ENCODE assay signal across 8 cellular contexts in genomic region chr1:53572061-53572801, GRCh38.
A peak's percentile ranks its signal among the peaks of the same experiment; 100 is the strongest.
DNase-seq lines count a peak whose midpoint lies in the region; ATAC-seq and TF ChIP-seq lines count a peak whose summit lies in the region.

No MANE protein-coding gene starts in this region.

- no peak for ATAC-seq in activated CD4-positive, alpha-beta T cell treated with anti-CD3 and anti-CD28 coated beads for 36 hours
- ATAC-seq in sciatic nerve, result no peak
- no peak for ATAC-seq in naive thymus-derived CD8-positive, alpha-beta T cell

- no peak overlapping the region for H3K4me3 Mint-ChIP-seq in activated CD4-positive, alpha-beta T cell treated with anti-CD3 and anti-CD28 coated beads for 36 hours
- H3K4me3 Mint-ChIP-seq in naive thymus-derived CD8-positive, alpha-beta T cell, result no peak overlapping the region

- POLR2A ChIA-PET in activated CD4-positive, alpha-beta T cell treated with anti-CD3 and anti-CD28 coated beads for 36 hours (lab: Charles Lee), result no interaction called here
- POLR2A ChIA-PET in naive thymus-derived CD8-positive, alpha-beta T cell (lab: Charles Lee), result no interaction called here

- intact Hi-C loops in activated CD4-positive, alpha-beta T cell treated with anti-CD3 and anti-CD28 coated beads for 36 hours (cut with DNase I, micrococcal nuclease), result no loop called here
- intact Hi-C loops in esophagus muscularis mucosa (cut with DNase I), result no loop called here
- intact Hi-C loops in sciatic nerve (cut with DNase I), result no loop called here

- H3K27me3 ChIP-seq in esophagus muscularis mucosa (no peaks in the 10 kb centered on the region), H7 (ENCODE audit: control insufficient read depth, insufficient read depth, low read length) (no peaks in the 10 kb centered on the region)

- H3K4me3 ChIP-seq in esophagus muscularis mucosa, result no peak overlapping the region
- H3K4me3 ChIP-seq in H7 (ENCODE audit: insufficient read depth, low read depth, low read length), result no peak overlapping the region

- peaks cover 2% of the 10 kb centered on the region for H3K27me3 Mint-ChIP-seq in activated CD4-positive, alpha-beta T cell treated with anti-CD3 and anti-CD28 coated beads for 36 hours
- H3K27me3 Mint-ChIP-seq in naive thymus-derived CD8-positive, alpha-beta T cell, result peaks cover 0 to 12% (median 2%) of the 10 kb centered on the region in 5 donors

- 55% methylated on average over 4 of the region's 4 CpGs for WGBS in esophagus muscularis mucosa

- no peak for TF ChIP-seq POLR2A in esophagus muscularis mucosa (IDR thresholded peaks at IDR 0.05; ENCODE audit: low read depth)

- peak overlapping the region; percentile 51 to 68 (median 58) for H3K27ac ChIP-seq in esophagus muscularis mucosa (replicated peaks in 1 of 4)

- CTCF ChIA-PET in activated CD4-positive, alpha-beta T cell treated with anti-CD3 and anti-CD28 coated beads for 36 hours (lab: Charles Lee), result interaction anchor here (1.4 kb wide), 1 partner anchor 8 kb away, joined by 3 read pairs; no protein-coding TSS in a partner anchor

- no peaks in the 10 kb centered on the region for H3K4me1 Mint-ChIP-seq in activated CD4-positive, alpha-beta T cell treated with anti-CD3 and anti-CD28 coated beads for 36 hours
- H3K4me1 Mint-ChIP-seq in naive thymus-derived CD8-positive, alpha-beta T cell, result peaks cover 6 to 14% (median 11%) of the 10 kb centered on the region in 4 donors

- no peak for TF ChIP-seq CTCF in esophagus muscularis mucosa (IDR thresholded peaks at IDR 0.05)

- no peak for TF ChIP-seq EP300 in esophagus muscularis mucosa (IDR thresholded peaks at IDR 0.05)

- H3K36me3 ChIP-seq in esophagus muscularis mucosa, result no peaks in the 10 kb centered on the region
- no peaks in the 10 kb centered on the region for H3K36me3 ChIP-seq in H7 (replicated peaks; ENCODE audit: control insufficient read depth, insufficient read depth, low read length)

- peaks cover under 1% of the 10 kb centered on the region for H3K9me3 Mint-ChIP-seq in activated CD4-positive, alpha-beta T cell treated with anti-CD3 and anti-CD28 coated beads for 36 hours (ENCODE audit: low read depth)
- peaks cover 0 to 7% (median 3%) of the 10 kb centered on the region in 9 donors for H3K9me3 Mint-ChIP-seq in naive thymus-derived CD8-positive, alpha-beta T cell

- peak; percentile 11 for DNase-seq in activated CD4-positive, alpha-beta T cell treated with anti-CD3 and anti-CD28 coated beads for 36 hours
- no peak for DNase-seq in activated CD4-positive, alpha-beta T cell treated with anti-CD3 and anti-CD28 coated beads, Interleukin-2, amount 50 U/mL, for 48 hours
- DNase-seq in NCI-H526 (lab: John Stamatoyannopoulos, UW) (peak; percentile 89 to 90), esophagus muscularis mucosa (ENCODE audit: extremely low spot score) (no peak), sciatic nerve (ENCODE audit: low spot score) (peak; percentile 45), H7 (no peak), SKM-1 (lab: John Stamatoyannopoulos, UW; ENCODE audit: unreplicated experiment) (no peak)
- DNase-seq in naive thymus-derived CD8-positive, alpha-beta T cell, result no peak

- H3K4me1 ChIP-seq in esophagus muscularis mucosa, result peaks cover 0 to 24% (median 22%) of the 10 kb centered on the region in 4 donors

- H3K27ac Mint-ChIP-seq in activated CD4-positive, alpha-beta T cell treated with anti-CD3 and anti-CD28 coated beads for 36 hours, result no peak overlapping the region
- no peak overlapping the region for H3K27ac Mint-ChIP-seq in naive thymus-derived CD8-positive, alpha-beta T cell

- no peaks in the 10 kb centered on the region for H3K9me3 ChIP-seq in esophagus muscularis mucosa

- no peaks in the 10 kb centered on the region for H3K36me3 Mint-ChIP-seq in activated CD4-positive, alpha-beta T cell treated with anti-CD3 and anti-CD28 coated beads for 36 hours (ENCODE audit: low read depth)
- H3K36me3 Mint-ChIP-seq in naive thymus-derived CD8-positive, alpha-beta T cell, result peaks cover 0 to 2% (median 0%) of the 10 kb centered on the region in 3 donors

Comparison
In these comparisons a context has a peak if more than half of its experiments do, and no peak if none do; other contexts are left out.
1. DNase-seq: peak in activated CD4-positive, alpha-beta T cell treated with anti-CD3 and anti-CD28 coated beads for 36 hours (single experiment), NCI-H526 (2 of 2) and sciatic nerve (single experiment); none in activated CD4-positive, alpha-beta T cell treated with anti-CD3 and anti-CD28 coated beads, Interleukin-2, amount 50 U/mL, for 48 hours (0 of 2), esophagus muscularis mucosa (single experiment), H7 (single experiment), naive thymus-derived CD8-positive, alpha-beta T cell (0 of 10) and SKM-1 (single experiment).